Comparison of ENCODE assay signal across 1 cellular context in the genomic region with DNA sequence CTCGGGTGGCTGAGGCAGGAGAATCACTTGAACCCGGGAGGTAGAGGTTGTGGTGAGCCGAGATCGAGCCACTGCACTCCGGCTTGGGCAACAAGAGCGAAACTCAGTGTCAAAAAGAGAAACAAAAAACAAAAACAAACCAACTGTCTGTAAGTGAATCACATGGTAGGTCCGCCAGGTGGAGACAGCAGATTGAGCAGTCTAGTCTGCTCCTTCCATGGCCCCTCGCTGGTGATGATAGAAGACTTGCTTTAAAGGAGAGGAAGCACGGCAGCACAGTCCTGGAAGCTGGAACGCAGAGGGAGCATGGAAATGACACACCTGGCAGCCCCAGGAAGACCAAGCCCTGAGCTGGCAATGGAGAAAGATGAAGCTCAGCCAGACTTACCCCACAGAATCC.
TF ChIP-seq lines count a peak whose summit lies in the region.

No MANE protein-coding gene starts in this region.

TF ChIP-seq in H1, 55 proteins besides CTCF, POLR2A, EP300 and RAD21:
- no peak for TF ChIP-seq RNF2 (IDR thresholded peaks at IDR 0.05; ENCODE audit: borderline replicate concordance, low read depth, low read length, missing control alignments, poor library complexity, severe bottlenecking)
- TF ChIP-seq MAFK (IDR thresholded peaks at IDR 0.05; ENCODE audit: low read depth, low read length): no peak
- no peak for TF ChIP-seq CHD1 (IDR thresholded peaks at IDR 0.05; ENCODE audit: low read depth, low read length)
- no peak for TF ChIP-seq SIX5 (IDR thresholded peaks at IDR 0.05; ENCODE audit: low read depth, low read length)
- no peak for TF ChIP-seq FOSL1 (IDR thresholded peaks at IDR 0.05; ENCODE audit: insufficient read depth, low read depth, low read length)
- no peak for TF ChIP-seq SUZ12 (IDR thresholded peaks at IDR 0.05; ENCODE audit: low read length)
- TF ChIP-seq RXRA (IDR thresholded peaks at IDR 0.05; ENCODE audit: insufficient read depth, low read depth, low read length): no peak
- no peak for TF ChIP-seq BACH1 (IDR thresholded peaks at IDR 0.05; ENCODE audit: low read length)
- TF ChIP-seq JUND (IDR thresholded peaks at IDR 0.05; ENCODE audit: low read length): no peak
- no peak for TF ChIP-seq SP1 (IDR thresholded peaks at IDR 0.05; ENCODE audit: low read depth, low read length)
- TF ChIP-seq SAP30 (IDR thresholded peaks at IDR 0.05; ENCODE audit: insufficient read depth, insufficient replicate concordance, low read length): no peak
